7 cellular contexts compared by ENCODE assay signal in genomic region chr19:1859319-1859718, GRCh38. TPM values are rescaled to one million over a fixed set of nuclear protein-coding genes. Genes with fewer than 3 reads are reported as not detected.
DNase-seq lines count a peak whose midpoint lies in the region; ATAC-seq, FAIRE-seq and TF ChIP-seq lines count a peak whose summit lies in the region.
"Had no signal": no experiment of that assay in that cellular context is flagged by ENCODE, and none has a peak within 500 bp of the region (broad histone marks: within the 10 kb centered on the region; RNA-seq: fewer than 3 reads in every experiment).

No MANE protein-coding gene starts in this region.

- peak overlapping the region; percentile 46 for H3K4me3 ChIP-seq in HUES6 (ENCODE audit: low read depth, low read length)
- peak overlapping the region; percentile 95; the same call in 1 of the 2 replicates for H3K4me3 ChIP-seq in K562
- H3K4me3 ChIP-seq in rectal smooth muscle tissue (ENCODE audit: low read length): peak overlapping the region; percentile 51
- H3K4me3 ChIP-seq: SJSA1, thoracic aorta had no signal

- peaks cover 58% of the 10 kb centered on the region for H3K4me1 ChIP-seq in HUES6 (ENCODE audit: control insufficient read depth, insufficient read depth, low read length)
- peaks cover 53 to 83% of the 10 kb centered on the region in 2 experiments for H3K4me1 ChIP-seq in K562 (replicated peaks in 1 of 2; ENCODE audit: control insufficient read depth in 2 of 2, insufficient read depth in 2 of 2, low read length in 2 of 2)
- peaks cover 15% of the 10 kb centered on the region for H3K4me1 ChIP-seq in rectal smooth muscle tissue (ENCODE audit: control insufficient read depth, insufficient read depth, low read length)

- TF ChIP-seq EP300 in K562 (IDR thresholded peaks at IDR 0.05; ENCODE audit: low read length): no peak

- no peaks in the 10 kb centered on the region for H3K36me3 ChIP-seq in HUES6 (ENCODE audit: control insufficient read depth, insufficient read depth, low read length)
- peaks cover 2% of the 10 kb centered on the region; the same call in 1 of the 3 replicates for H3K36me3 ChIP-seq in K562 (ENCODE audit: control insufficient read depth, insufficient read depth, low read length)
- H3K36me3 ChIP-seq in rectal smooth muscle tissue (ENCODE audit: control insufficient read depth, insufficient read depth, low read length): no peaks in the 10 kb centered on the region
- H3K36me3 ChIP-seq: thoracic aorta had no signal

- H4K20me1 ChIP-seq in K562 (replicated peaks; ENCODE audit: control insufficient read depth, insufficient read depth, low read length): peaks cover 30% of the 10 kb centered on the region

- peaks cover 5% of the 10 kb centered on the region for H3K9me1 ChIP-seq in K562 (ENCODE audit: control insufficient read depth, insufficient read depth, low read length)

- H3K27me3 ChIP-seq in HUES6 (ENCODE audit: control insufficient read depth, insufficient read depth, low read length) (peaks cover 23% of the 10 kb centered on the region), K562 (ENCODE audit: control insufficient read depth in 2 of 2, insufficient read depth in 2 of 2, low read length in 2 of 2) (no peaks in the 10 kb centered on the region), rectal smooth muscle tissue (ENCODE audit: control insufficient read depth, insufficient read depth, low read length) (no peaks in the 10 kb centered on the region)
- H3K27me3 ChIP-seq: SJSA1 had no signal

- ATAC-seq in K562 (no peak), GM18867 (IDR thresholded peaks at IDR 0.05; ENCODE audit: unreplicated experiment) (no peak)

- peak overlapping the region; percentile 39 for H3K4me2 ChIP-seq in K562 (ENCODE audit: insufficient read depth, low read length)

- H2AFZ ChIP-seq in K562 (ENCODE audit: low read depth, low read length): no peak overlapping the region

- intact Hi-C loops in K562 (cut with micrococcal nuclease): no loop called here

- H3K9ac ChIP-seq in HUES6 (ENCODE audit: low read length) (no peak overlapping the region), K562 (ENCODE audit: insufficient read depth in 1 of 2, low read depth in 2 of 2, low read length in 2 of 2) (peak overlapping the region in 1 of 2 experiments; percentile 97; a peak in 2 of 4 replicates), rectal smooth muscle tissue (ENCODE audit: low read length) (peak overlapping the region; percentile 11)

- POLR2A ChIA-PET in K562 (lab: Yijun Ruan, JAX): no interaction called here

- H3K27ac ChIP-seq in HUES6 (ENCODE audit: low read depth, low read length) (no peak overlapping the region), K562 (ENCODE audit: extremely low read depth, low read depth, low read length) (peak overlapping the region; percentile 58; the same call in 1 of the 3 replicates), rectal smooth muscle tissue (ENCODE audit: low read depth, low read length) (peak overlapping the region; percentile 42)
- H3K27ac ChIP-seq: SJSA1, thoracic aorta had no signal

- peak in 1 of 4 experiments; percentile 54 for DNase-seq in K562 (ENCODE audit: extremely low read depth in 1 of 4, low spot score in 3 of 4)
- no peak for DNase-seq in foreskin melanocyte

- no peak for TF ChIP-seq RAD21 in K562 (CRISPR knock-in tag; conservative IDR thresholded peaks at IDR 0.05 in 1 of 2, IDR thresholded peaks at IDR 0.05 in 1 of 2)

- no peak for TF ChIP-seq POLR2A in K562 (conservative IDR thresholded peaks at IDR 0.05)

- peaks cover 86% of the 10 kb centered on the region for H3K79me2 ChIP-seq in K562 (ENCODE audit: control insufficient read depth, insufficient read depth, low read length)

- peak; percentile 70 for FAIRE-seq in K562 (lab: Jason Lieb, UNC)

- 12% methylated on average over 12 of the region's 14 CpGs for WGBS in K562 (ENCODE audit: insufficient coverage, low coverage, missing lambda C conversion rate)

- TF ChIP-seq CTCF in K562 (IDR thresholded peaks at IDR 0.05 in 2 of 3, conservative IDR thresholded peaks at IDR 0.05 in 1 of 3; ENCODE audit: insufficient read depth in 2 of 3, low read depth in 1 of 3, low read length in 3 of 3): 0 out of 6 replicates have a peak, but pooled peaks of 1 of the 3 experiments have one; percentile 1

- no peaks in the 10 kb centered on the region for H3K9me3 ChIP-seq in HUES6 (ENCODE audit: control insufficient read depth, insufficient read depth, low read depth, low read length)
- H3K9me3 ChIP-seq in K562 (replicated peaks; ENCODE audit: control insufficient read depth, insufficient read depth, low read depth, low read length): no peaks in the 10 kb centered on the region
- H3K9me3 ChIP-seq: SJSA1, thoracic aorta had no signal

- in situ Hi-C loops in K562 (cut with MboI): no loop called here

- CTCF ChIA-PET in K562 (lab: Yijun Ruan, JAX; ENCODE audit: low intra/inter-chr PET ratio): no interaction called here

- BruUV-seq in K562 (replicated peaks; lab: Mats Ljungman, UMichigan): no TSS peak

RNA-seq across cellular contexts. Expression of gene KLF16, which starts 4.1 kb away (rescaled TPM):
- 5.8 and 14.0 TPM in 2 replicates for total RNA-seq in K562 (2011; cell fraction: chromatin; rRNA removed; ENCODE audit: low replicate concordance)
- 11.7 and 16.7 TPM in 2 replicates for total RNA-seq in K562 (2011; cell fraction: nucleolus; rRNA removed)
- total RNA-seq in K562 (2011; cell fraction: nucleoplasm; rRNA removed): 6.4 and 7.5 TPM in 2 replicates
- total RNA-seq in K562 (2014; rRNA removed) (15.5 and 22.0 TPM in 2 replicates), K562 (2014; rRNA removed; fragmentation: Illumina TruSeq; extraction: Trizol) (3.4 and 3.8 TPM in 2 replicates), K562 (2015; rRNA removed; fragmentation: Illumina TruSeq; extraction: Trizol) (7.9 and 9.4 TPM in 2 replicates), K562 (2021) (59.1 and 60.4 TPM in 2 replicates)
- polyA plus RNA-seq in K562 (2011; rRNA removed) (3.7 and 4.8 TPM in 2 replicates), K562 (2014; fragmentation: Illumina TruSeq; extraction: Trizol) (6.8 and 13.1 TPM in 2 replicates), K562 (2014; fragmentation: Nextera tagmentation; extraction: Ambion mirVana) (under 1 TPM; 0.04 to 0.10 TPM), K562 (2014; rRNA removed) (15.4 and 27.5 TPM in 2 replicates)
- polyA plus RNA-seq in K562 (2011; cell fraction: cytosol; rRNA removed): 7.1 and 44.8 TPM in 2 replicates
- 14.2 and 29.1 TPM in 2 replicates for polyA plus RNA-seq in K562 (2011; cell fraction: nucleus; rRNA removed)
- polyA plus RNA-seq in K562 (2012): 20.8 and 23.7 TPM in 2 replicates
- polyA minus RNA-seq in K562 (2011; rRNA and poly(A)+ RNA removed): 1.0 and 1.3 TPM in 2 replicates
- 15.0 and 25.4 TPM in 2 replicates for polyA minus RNA-seq in K562 (2011; cell fraction: cytosol; rRNA and poly(A)+ RNA removed)
- polyA minus RNA-seq in K562 (2011; cell fraction: nucleus; rRNA and poly(A)+ RNA removed): 5.8 and 6.6 TPM in 2 replicates

RNA-seq across cellular contexts. Expression of gene REXO1, which starts 11.0 kb away (rescaled TPM):
- total RNA-seq in K562 (2011; cell fraction: chromatin; rRNA removed; ENCODE audit: low replicate concordance): 46.7 and 163 TPM in 2 replicates
- total RNA-seq in K562 (2011; cell fraction: nucleolus; rRNA removed): 112 and 114 TPM in 2 replicates
- 55.0 and 57.6 TPM in 2 replicates for total RNA-seq in K562 (2011; cell fraction: nucleoplasm; rRNA removed)
- total RNA-seq in K562 (2014; rRNA removed) (15.8 and 21.9 TPM in 2 replicates), K562 (2014; rRNA removed; fragmentation: Illumina TruSeq; extraction: Trizol) (3.5 and 4.5 TPM in 2 replicates), K562 (2015; rRNA removed; fragmentation: Illumina TruSeq; extraction: Trizol) (15.8 and 20.8 TPM in 2 replicates), K562 (2021) (52.4 and 63.3 TPM in 2 replicates)
- polyA plus RNA-seq in K562 (2011; rRNA removed) (14.6 and 21.5 TPM in 2 replicates), K562 (2014; fragmentation: Illumina TruSeq; extraction: Trizol) (16.7 and 40.7 TPM in 2 replicates), K562 (2014; fragmentation: Nextera tagmentation; extraction: Ambion mirVana) (under 1 TPM; 0.04 to 0.29 TPM), K562 (2014; rRNA removed) (31.0 and 50.1 TPM in 2 replicates)
- 17.4 and 27.3 TPM in 2 replicates for polyA plus RNA-seq in K562 (2011; cell fraction: cytosol; rRNA removed)
- 56.5 and 100 TPM in 2 replicates for polyA plus RNA-seq in K562 (2011; cell fraction: nucleus; rRNA removed)
- 37.1 and 39.8 TPM in 2 replicates for polyA plus RNA-seq in K562 (2012)
- polyA minus RNA-seq in K562 (2011; rRNA and poly(A)+ RNA removed): 7.4 and 11.2 TPM in 2 replicates
- 23.8 and 34.7 TPM in 2 replicates for polyA minus RNA-seq in K562 (2011; cell fraction: cytosol; rRNA and poly(A)+ RNA removed)
- 19.5 and 21.3 TPM in 2 replicates for polyA minus RNA-seq in K562 (2011; cell fraction: nucleus; rRNA and poly(A)+ RNA removed)

RNA-seq across cellular contexts. Expression of gene ABHD17A, which starts 26.0 kb away (rescaled TPM):
- total RNA-seq in K562 (2011; cell fraction: chromatin; rRNA removed; ENCODE audit: low replicate concordance): 29.4 and 87.9 TPM in 2 replicates
- total RNA-seq in K562 (2011; cell fraction: nucleolus; rRNA removed): 61.7 and 67.8 TPM in 2 replicates
- total RNA-seq in K562 (2011; cell fraction: nucleoplasm; rRNA removed): 40.1 and 45.4 TPM in 2 replicates
- 135 and 157 TPM in 2 replicates for total RNA-seq in K562 (2014; rRNA removed)
- total RNA-seq in K562 (2014; rRNA removed; fragmentation: Illumina TruSeq; extraction: Trizol): 0.93 and 1.5 TPM in 2 replicates
- 18.9 and 26.5 TPM in 2 replicates for total RNA-seq in K562 (2015; rRNA removed; fragmentation: Illumina TruSeq; extraction: Trizol)
- total RNA-seq in K562 (2021): 84.2 and 87.7 TPM in 2 replicates
- 24.6 and 45.3 TPM in 2 replicates for polyA plus RNA-seq in K562 (2011; rRNA removed)
- 54.2 and 174 TPM in 2 replicates for polyA plus RNA-seq in K562 (2011; cell fraction: cytosol; rRNA removed)
- 117 and 184 TPM in 2 replicates for polyA plus RNA-seq in K562 (2011; cell fraction: nucleus; rRNA removed)
- polyA plus RNA-seq in K562 (2012): 47.5 and 74.5 TPM in 2 replicates
- 3.6 and 16.9 TPM in 2 replicates for polyA plus RNA-seq in K562 (2014; fragmentation: Illumina TruSeq; extraction: Trizol)
- under 1 TPM in 1 of 2 experiments, not detected in 1; 0.04 TPM for polyA plus RNA-seq in K562 (2014; fragmentation: Nextera tagmentation; extraction: Ambion mirVana)
- 95.1 and 99.0 TPM in 2 replicates for polyA plus RNA-seq in K562 (2014; rRNA removed)
- polyA minus RNA-seq in K562 (2011; rRNA and poly(A)+ RNA removed): 6.9 and 11.0 TPM in 2 replicates
- polyA minus RNA-seq in K562 (2011; cell fraction: cytosol; rRNA and poly(A)+ RNA removed): 26.1 and 39.4 TPM in 2 replicates
- 15.3 and 15.8 TPM in 2 replicates for polyA minus RNA-seq in K562 (2011; cell fraction: nucleus; rRNA and poly(A)+ RNA removed)

RNA-seq across cellular contexts. Expression of gene ADAT3, which starts 45.9 kb away (rescaled TPM):
- total RNA-seq in K562 (2011; cell fraction: chromatin; rRNA removed; ENCODE audit: low replicate concordance): 6.3 and 20.5 TPM in 2 replicates
- 18.0 and 18.5 TPM in 2 replicates for total RNA-seq in K562 (2011; cell fraction: nucleolus; rRNA removed)
- 5.6 and 6.9 TPM in 2 replicates for total RNA-seq in K562 (2011; cell fraction: nucleoplasm; rRNA removed)
- total RNA-seq in K562 (2014; rRNA removed) (7.8 and 10.4 TPM in 2 replicates), K562 (2014; rRNA removed; fragmentation: Illumina TruSeq; extraction: Trizol) (not detected in 2 replicates), K562 (2015; rRNA removed; fragmentation: Illumina TruSeq; extraction: Trizol) (0.72 and 1.7 TPM in 2 replicates), K562 (2021) (15.1 and 15.6 TPM in 2 replicates)
- polyA plus RNA-seq in K562 (2011; rRNA removed) (0.67 and 1.1 TPM in 2 replicates), K562 (2014; fragmentation: Illumina TruSeq; extraction: Trizol) (0.68 TPM in 1 of 2 replicates, not detected in the other), K562 (2014; fragmentation: Nextera tagmentation; extraction: Ambion mirVana) (not detected), K562 (2014; rRNA removed) (9.2 and 10.2 TPM in 2 replicates)
- polyA plus RNA-seq in K562 (2011; cell fraction: cytosol; rRNA removed): 1.1 and 11.4 TPM in 2 replicates
- polyA plus RNA-seq in K562 (2011; cell fraction: nucleus; rRNA removed): 3.3 and 11.9 TPM in 2 replicates
- 6.8 and 6.9 TPM in 2 replicates for polyA plus RNA-seq in K562 (2012)
- 0.18 and 0.21 TPM in 2 replicates for polyA minus RNA-seq in K562 (2011; rRNA and poly(A)+ RNA removed)
- 4.5 and 5.4 TPM in 2 replicates for polyA minus RNA-seq in K562 (2011; cell fraction: cytosol; rRNA and poly(A)+ RNA removed)
- 2.1 and 3.4 TPM in 2 replicates for polyA minus RNA-seq in K562 (2011; cell fraction: nucleus; rRNA and poly(A)+ RNA removed)

RNA-seq across cellular contexts. Expression of gene SCAMP4, which starts 45.9 kb away (rescaled TPM):
- 53.4 and 162 TPM in 2 replicates for total RNA-seq in K562 (2011; cell fraction: chromatin; rRNA removed; ENCODE audit: low replicate concordance)
- total RNA-seq in K562 (2011; cell fraction: nucleolus; rRNA removed): 113 and 133 TPM in 2 replicates
- total RNA-seq in K562 (2011; cell fraction: nucleoplasm; rRNA removed): 92.1 and 94.1 TPM in 2 replicates
- total RNA-seq in K562 (2014; rRNA removed) (20.9 and 26.4 TPM in 2 replicates), K562 (2014; rRNA removed; fragmentation: Illumina TruSeq; extraction: Trizol) (4.1 and 5.6 TPM in 2 replicates), K562 (2015; rRNA removed; fragmentation: Illumina TruSeq; extraction: Trizol) (12.8 and 13.2 TPM in 2 replicates), K562 (2021) (40.3 and 45.9 TPM in 2 replicates)
- polyA plus RNA-seq in K562 (2011; rRNA removed) (6.7 and 8.9 TPM in 2 replicates), K562 (2014; fragmentation: Illumina TruSeq; extraction: Trizol) (15.2 and 26.1 TPM in 2 replicates), K562 (2014; fragmentation: Nextera tagmentation; extraction: Ambion mirVana) (under 1 TPM; 0.81 to 0.89 TPM), K562 (2014; rRNA removed) (17.1 and 19.3 TPM in 2 replicates)
- 8.3 and 13.1 TPM in 2 replicates for polyA plus RNA-seq in K562 (2011; cell fraction: cytosol; rRNA removed)
- polyA plus RNA-seq in K562 (2011; cell fraction: nucleus; rRNA removed): 20.3 and 35.7 TPM in 2 replicates
- polyA plus RNA-seq in K562 (2012): 26.7 and 53.0 TPM in 2 replicates
- 3.4 and 5.9 TPM in 2 replicates for polyA minus RNA-seq in K562 (2011; rRNA and poly(A)+ RNA removed)
- 13.0 and 23.2 TPM in 2 replicates for polyA minus RNA-seq in K562 (2011; cell fraction: cytosol; rRNA and poly(A)+ RNA removed)
- 12.0 and 13.3 TPM in 2 replicates for polyA minus RNA-seq in K562 (2011; cell fraction: nucleus; rRNA and poly(A)+ RNA removed)
